Comparison of ENCODE assay signal across 8 cellular contexts in genomic region chr2:65382776-65383357, GRCh38. TPM values are rescaled to one million over a fixed set of nuclear protein-coding genes. Genes with fewer than 3 reads are reported as not detected.
A peak's percentile ranks its signal among the peaks of the same experiment; 100 is the strongest.
DNase-seq lines count a peak whose midpoint lies in the region; ATAC-seq and TF ChIP-seq lines count a peak whose summit lies in the region.

No MANE protein-coding gene starts in this region.

- no peaks in the 10 kb centered on the region for H3K9me3 ChIP-seq in CD4-positive, alpha-beta T cell (ENCODE audit: control insufficient read depth, low read length)

- intact Hi-C loops in CD4-positive, alpha-beta T cell (cut with DNase I, micrococcal nuclease), result loop anchor here (1.0 to 5.0 kb wide), 4 partner anchors 50 to 189 kb away; partner anchors contain the start of gene SPRED2 (in 1 of the 2)

- peak overlapping the region; percentile 77 for H3K4me3 Mint-ChIP-seq in CD4-positive, alpha-beta T cell
- H3K4me3 Mint-ChIP-seq in activated naive CD8-positive, alpha-beta T cell, result peak overlapping the region; percentile 61

- H3K27me3 ChIP-seq in CD4-positive, alpha-beta T cell (ENCODE audit: control insufficient read depth, insufficient read depth, low read length), result no peaks in the 10 kb centered on the region

- no peaks in the 10 kb centered on the region for H3K9me3 Mint-ChIP-seq in CD4-positive, alpha-beta T cell
- H3K9me3 Mint-ChIP-seq in activated naive CD8-positive, alpha-beta T cell (ENCODE audit: low read depth), result no peaks in the 10 kb centered on the region

- CTCF ChIA-PET in CD4-positive, alpha-beta T cell (lab: Charles Lee), result interaction anchor here (0.7 to 2.1 kb wide), 2 partner anchors 9 to 82 kb away, joined by 3 to 5 read pairs; no protein-coding TSS in a partner anchor

- TF ChIP-seq CTCF in CD4-positive, alpha-beta T cell (IDR thresholded peaks at IDR 0.05), result peak; percentile 39

- DNase-seq in CD4-positive, alpha-beta T cell, result peak; percentile 38 to 71 (median 56)
- peak; percentile 71 for DNase-seq in hepatic stellate cell (ENCODE audit: low spot score)
- DNase-seq in stimulated activated CD4-positive, alpha-beta T cell treated with anti-CD3 and anti-CD28 coated beads, Interleukin-15, amount 100 ng/mL, for 48 hours (ENCODE audit: low read depth in 2 of 2), result peak; percentile 86 to 90
- no peak for DNase-seq in NCI-H1694 (lab: John Stamatoyannopoulos, UW)

- peaks cover 22% of the 10 kb centered on the region for H3K4me1 Mint-ChIP-seq in CD4-positive, alpha-beta T cell (ENCODE audit: low read depth)
- H3K4me1 Mint-ChIP-seq in activated naive CD8-positive, alpha-beta T cell (ENCODE audit: low read depth), result peaks cover 29% of the 10 kb centered on the region

- no peaks in the 10 kb centered on the region for H3K27me3 Mint-ChIP-seq in CD4-positive, alpha-beta T cell
- peaks cover 3% of the 10 kb centered on the region for H3K27me3 Mint-ChIP-seq in activated naive CD8-positive, alpha-beta T cell

- POLR2A ChIA-PET in CD4-positive, alpha-beta T cell (lab: Charles Lee), result interaction anchor here (0.8 to 1.9 kb wide), 3 partner anchors 14 to 155 kb away, joined by 3 to 7 read pairs (median 5); partner anchors contain the start of gene ACTR2

- H3K36me3 Mint-ChIP-seq in CD4-positive, alpha-beta T cell (ENCODE audit: low read depth), result no peaks in the 10 kb centered on the region
- no peaks in the 10 kb centered on the region for H3K36me3 Mint-ChIP-seq in activated naive CD8-positive, alpha-beta T cell

- H3K27ac ChIP-seq in CD4-positive, alpha-beta T cell (ENCODE audit: low read depth, low read length), result no peak overlapping the region

- ATAC-seq in CD4-positive, alpha-beta T cell (ENCODE audit: poor library complexity), result peak; percentile 92
- ATAC-seq in GM19452 (IDR thresholded peaks at IDR 0.05; ENCODE audit: unreplicated experiment), result peak; percentile 86
- peak; percentile 68 for ATAC-seq in HG03521 (IDR thresholded peaks at IDR 0.05; ENCODE audit: unreplicated experiment)
- ATAC-seq in SK-N-SH treated with all-trans-retinoic acid at 6 μM for 48 hours, result peak; percentile 87

- H3K27ac Mint-ChIP-seq in CD4-positive, alpha-beta T cell, result peak overlapping the region; percentile 82
- H3K27ac Mint-ChIP-seq in activated naive CD8-positive, alpha-beta T cell, result peak overlapping the region; percentile 58

TF ChIP-seq in SK-N-SH treated with all-trans-retinoic acid at 6 μM for 48 hours, 23 proteins besides CTCF, POLR2A, EP300 and RAD21:
- TF ChIP-seq ZC3H10 (CRISPR knock-in tag; IDR thresholded peaks at IDR 0.05) (no peak), ESRRG (CRISPR knock-in tag; IDR thresholded peaks at IDR 0.05) (no peak), ARNTL (CRISPR knock-in tag; IDR thresholded peaks at IDR 0.05; ENCODE audit: borderline replicate concordance, low read depth) (no peak), CSRNP3 (CRISPR knock-in tag; IDR thresholded peaks at IDR 0.05) (no peak), CSDC2 (CRISPR knock-in tag; IDR thresholded peaks at IDR 0.05) (no peak), GLIS3 (CRISPR knock-in tag; IDR thresholded peaks at IDR 0.05) (no peak), POU6F1 (CRISPR knock-in tag; IDR thresholded peaks at IDR 0.05; ENCODE audit: borderline replicate concordance, low read depth) (no peak), TOX (CRISPR knock-in tag; IDR thresholded peaks at IDR 0.05; ENCODE audit: borderline replicate concordance) (no peak), TCF4 (CRISPR knock-in tag; IDR thresholded peaks at IDR 0.05; ENCODE audit: borderline replicate concordance) (no peak), ZFP3 (CRISPR knock-in tag; IDR thresholded peaks at IDR 0.05) (no peak), SNAI2 (CRISPR knock-in tag; IDR thresholded peaks at IDR 0.05) (no peak), CREB5 (CRISPR knock-in tag; IDR thresholded peaks at IDR 0.05; ENCODE audit: low read depth) (no peak)

RNA-seq across cellular contexts. Expression of gene SPRED2, which starts 49.5 kb away (rescaled TPM):
- 1 to 10 TPM; 2.5 to 2.8 TPM for total RNA-seq in CD4-positive, alpha-beta T cell
